In genomic region chr14:96637521-96637920, GRCh38 we compare ENCODE assay signal across 1 cellular context.
TF ChIP-seq lines count a peak whose summit lies in the region.

No MANE protein-coding gene starts in this region.

TF ChIP-seq in SK-N-SH, 30 proteins besides CTCF, POLR2A, EP300 and RAD21 (continued from another document):
- TF ChIP-seq, protein P1, sequence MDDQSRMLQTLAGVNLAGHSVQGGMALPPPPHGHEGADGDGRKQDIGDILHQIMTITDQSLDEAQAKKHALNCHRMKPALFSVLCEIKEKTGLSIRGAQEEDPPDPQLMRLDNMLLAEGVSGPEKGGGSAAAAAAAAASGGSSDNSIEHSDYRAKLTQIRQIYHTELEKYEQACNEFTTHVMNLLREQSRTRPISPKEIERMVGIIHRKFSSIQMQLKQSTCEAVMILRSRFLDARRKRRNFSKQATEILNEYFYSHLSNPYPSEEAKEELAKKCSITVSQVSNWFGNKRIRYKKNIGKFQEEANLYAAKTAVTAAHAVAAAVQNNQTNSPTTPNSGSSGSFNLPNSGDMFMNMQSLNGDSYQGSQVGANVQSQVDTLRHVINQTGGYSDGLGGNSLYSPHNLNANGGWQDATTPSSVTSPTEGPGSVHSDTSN (IDR thresholded peaks at IDR 0.05) = no peak
- TF ChIP-seq MAX (IDR thresholded peaks at IDR 0.05; ENCODE audit: low read depth) = no peak
- TF ChIP-seq ELF1 (IDR thresholded peaks at IDR 0.05) = no peak
- TF ChIP-seq FOXJ3 (CRISPR knock-in tag; IDR thresholded peaks at IDR 0.05) = no peak
- no peak for TF ChIP-seq POLR2AphosphoS5 (IDR thresholded peaks at IDR 0.05; ENCODE audit: low read depth, low read length)
- no peak for TF ChIP-seq NFIC (IDR thresholded peaks at IDR 0.05; ENCODE audit: borderline replicate concordance)
- no peak for TF ChIP-seq ZBTB33 (IDR thresholded peaks at IDR 0.05; ENCODE audit: borderline replicate concordance, low read depth)
- TF ChIP-seq EZH2phosphoT487 (IDR thresholded peaks at IDR 0.05; ENCODE audit: borderline replicate concordance, low read depth) = no peak
- TF ChIP-seq TAF1 (IDR thresholded peaks at IDR 0.05; ENCODE audit: borderline replicate concordance, low read depth, low read length) = no peak
